In genomic region chr6:137871299-137871698, GRCh38 we compare ENCODE assay signal across 11 cellular contexts. TPM values are rescaled to one million over a fixed set of nuclear protein-coding genes. Genes with fewer than 3 reads are reported as not detected.
DNase-seq lines count a peak whose midpoint lies in the region; ATAC-seq and TF ChIP-seq lines count a peak whose summit lies in the region.
"Had no signal": no experiment of that assay in that cellular context is flagged by ENCODE, and none has a peak within 500 bp of the region (broad histone marks: within the 10 kb centered on the region; RNA-seq: fewer than 3 reads in every experiment).

No MANE protein-coding gene starts in this region.

- TF ChIP-seq CTCF in OCI-LY1 (IDR thresholded peaks at IDR 0.05; ENCODE audit: low read length) (no peak), osteoblast (IDR thresholded peaks at IDR 0.05; ENCODE audit: extremely low read depth, low read depth, low read length) (no peak)

- H2AFZ ChIP-seq in OCI-LY1 (ENCODE audit: low read length), result no peak overlapping the region
- no peak overlapping the region for H2AFZ ChIP-seq in osteoblast (ENCODE audit: low read length)

- H3K36me3 Mint-ChIP-seq in CD4-positive, alpha-beta memory T cell, result peaks cover 52 to 94% of the 10 kb centered on the region in 2 donors

- H3K4me3 ChIP-seq in CD4-positive, alpha-beta memory T cell (ENCODE audit: low read length in 2 of 2), result peak overlapping the region; percentile 71 to 93
- peak overlapping the region; percentile 2 for H3K4me3 ChIP-seq in OCI-LY1 (ENCODE audit: low read depth, low read length, poor library complexity, severe bottlenecking)
- H3K4me3 ChIP-seq in duodenal mucosa (ENCODE audit: low read depth in 1 of 2, low read length in 2 of 2), result peak overlapping the region; percentile 62 to 96
- H3K4me3 ChIP-seq in osteoblast (ENCODE audit: insufficient read depth, low read length), result peak overlapping the region; percentile 81
- H3K4me3 ChIP-seq: lung had no signal

- no peaks in the 10 kb centered on the region for H4K20me1 ChIP-seq in OCI-LY1 (ENCODE audit: insufficient read depth, low read length)
- peaks cover 3% of the 10 kb centered on the region for H4K20me1 ChIP-seq in osteoblast (ENCODE audit: insufficient read depth, low read length)

- peak in 4 of 5 donors; percentile 46 to 55 (median 50) for DNase-seq in CD4-positive, alpha-beta memory T cell
- DNase-seq in osteoblast (ENCODE audit: insufficient read length, low spot score, missing footprints) (no peak), activated gamma-delta T cell (lab: John Stamatoyannopoulos, UW) (no peak), NCI-H1436 (lab: John Stamatoyannopoulos, UW) (no peak), CD1c-positive myeloid dendritic cell (ENCODE audit: extremely low spot score) (no peak)
- DNase-seq: activated CD8-positive, alpha-beta memory T cell treated with anti-CD3 and anti-CD28 coated beads, Interleukin-2, amount 50 U/mL, for 48 hours; NCI-H1048 had no signal

- H3K9me3 ChIP-seq in CD4-positive, alpha-beta memory T cell (ENCODE audit: control insufficient read depth in 1 of 2, low read length in 2 of 2), result no peaks in the 10 kb centered on the region
- H3K9me3 ChIP-seq in OCI-LY1 (ENCODE audit: low read length) (no peaks in the 10 kb centered on the region), duodenal mucosa (ENCODE audit: control insufficient read depth in 1 of 2, low read length in 2 of 2) (no peaks in the 10 kb centered on the region), osteoblast (ENCODE audit: low read depth, low read length) (no peaks in the 10 kb centered on the region)

- intact Hi-C loops in CD4-positive, alpha-beta memory T cell (cut with micrococcal nuclease), result loop anchor here (1.0 to 2.0 kb wide), 3 partner anchors 34 to 238 kb away; no protein-coding TSS in a partner anchor

- CTCF ChIA-PET in CD4-positive, alpha-beta memory T cell (lab: Charles Lee; ENCODE audit: partially characterized antibody), result interaction anchor here (0.7 to 8.1 kb wide), 17 partner anchors 11 to 235 kb away, joined by 3 to 97 read pairs (median 6); no protein-coding TSS in a partner anchor

- H3K27me3 Mint-ChIP-seq in CD4-positive, alpha-beta memory T cell, result peaks cover 0 to 3% of the 10 kb centered on the region in 2 donors

- no peak for ATAC-seq in GM18505 (IDR thresholded peaks at IDR 0.05; ENCODE audit: unreplicated experiment)

- H3K4me1 Mint-ChIP-seq in CD4-positive, alpha-beta memory T cell, result peaks cover 44 to 94% (median 61%) of the 10 kb centered on the region in 4 donors

- H3K27ac Mint-ChIP-seq in CD4-positive, alpha-beta memory T cell, result peak overlapping the region; percentile 93 to 99 (median 99)

- H3K9me3 Mint-ChIP-seq in CD4-positive, alpha-beta memory T cell, result peaks cover 0 to 5% (median 0%) of the 10 kb centered on the region in 8 donors

- no peaks in the 10 kb centered on the region for H3K9me2 ChIP-seq in OCI-LY1 (ENCODE audit: low read depth, low read length)

- H3K4me2 ChIP-seq in OCI-LY1 (ENCODE audit: low read length) (peak overlapping the region; percentile 33; the same call in 1 of the 2 replicates), osteoblast (ENCODE audit: insufficient read depth, low read length) (peak overlapping the region; percentile 92)

- H3K36me3 ChIP-seq in CD4-positive, alpha-beta memory T cell (ENCODE audit: insufficient read depth, low read length), result peaks cover 41% of the 10 kb centered on the region
- peaks cover 24% of the 10 kb centered on the region for H3K36me3 ChIP-seq in OCI-LY1 (ENCODE audit: insufficient read depth, low read length)
- H3K36me3 ChIP-seq in duodenal mucosa (ENCODE audit: control insufficient read depth in 1 of 2, insufficient read depth in 2 of 2, low read length in 2 of 2), result peaks cover 19 to 24% of the 10 kb centered on the region in 2 donors
- peaks cover 36% of the 10 kb centered on the region for H3K36me3 ChIP-seq in osteoblast (ENCODE audit: insufficient read depth, low read length)

- no peak for TF ChIP-seq POLR2A in GM18505 (IDR thresholded peaks at IDR 0.05; ENCODE audit: borderline replicate concordance, extremely low read depth, insufficient read depth, insufficient read length)

- H3F3A ChIP-seq in OCI-LY1 (ENCODE audit: insufficient read depth, low read length), result no peaks in the 10 kb centered on the region

- peak overlapping the region; percentile 88 to 100 (median 96) for H3K4me3 Mint-ChIP-seq in CD4-positive, alpha-beta memory T cell

- H3K4me1 ChIP-seq in CD4-positive, alpha-beta memory T cell (ENCODE audit: insufficient read depth, low read length), result peaks cover 63% of the 10 kb centered on the region
- H3K4me1 ChIP-seq in OCI-LY1 (ENCODE audit: insufficient read depth, low read length, severe bottlenecking) (peaks cover 64% of the 10 kb centered on the region), duodenal mucosa (ENCODE audit: control insufficient read depth in 1 of 2, insufficient read depth in 2 of 2, low read length in 2 of 2) (peaks cover 53% of the 10 kb centered on the region in 2 donors), osteoblast (ENCODE audit: insufficient read depth, low read length) (peaks cover 67% of the 10 kb centered on the region)

- no peak overlapping the region for H3K9ac ChIP-seq in OCI-LY1 (ENCODE audit: low read length)
- H3K9ac ChIP-seq in duodenal mucosa (ENCODE audit: low read depth in 1 of 2, low read length in 2 of 2), result peak overlapping the region in 1 of 2 donors; percentile 54

- POLR2A ChIA-PET in CD4-positive, alpha-beta memory T cell (lab: Charles Lee; ENCODE audit: partially characterized antibody), result interaction anchor here (0.7 to 9.3 kb wide), 11 partner anchors 12 to 161 kb away, joined by 3 to 134 read pairs (median 16); no protein-coding TSS in a partner anchor

- H3K27ac ChIP-seq in CD4-positive, alpha-beta memory T cell (ENCODE audit: low read depth, low read length), result peak overlapping the region; percentile 99
- H3K27ac ChIP-seq in OCI-LY1 (ENCODE audit: low read depth, low read length, poor library complexity, severe bottlenecking) (no peak overlapping the region), duodenal mucosa (ENCODE audit: low read depth, low read length) (no peak overlapping the region), osteoblast (ENCODE audit: low read depth, low read length) (peak overlapping the region; percentile 29)

- no peaks in the 10 kb centered on the region for H3K27me3 ChIP-seq in CD4-positive, alpha-beta memory T cell (ENCODE audit: insufficient read depth, low read length)
- H3K27me3 ChIP-seq in OCI-LY1 (ENCODE audit: insufficient read depth, low read length) (no peaks in the 10 kb centered on the region), duodenal mucosa (ENCODE audit: control insufficient read depth in 1 of 2, insufficient read depth in 2 of 2, low read length in 2 of 2) (no peaks in the 10 kb centered on the region), osteoblast (ENCODE audit: insufficient read depth, low read length) (no peaks in the 10 kb centered on the region)

- H3K79me2 ChIP-seq in OCI-LY1 (ENCODE audit: insufficient read depth, low read length) (no peaks in the 10 kb centered on the region), osteoblast (ENCODE audit: insufficient read depth, low read length) (peaks cover 89% of the 10 kb centered on the region)

RNA-seq across cellular contexts. Expression of gene TNFAIP3, which starts 4.2 kb away (rescaled TPM):
- total RNA-seq in CD4-positive, alpha-beta memory T cell, result 100 to 1,000 TPM; 145 to 165 TPM
- 100 to 1,000 TPM; 112 to 318 TPM for polyA plus RNA-seq in CD4-positive, alpha-beta memory T cell
- total RNA-seq in osteoblast, result 8.5 and 10.5 TPM in 2 replicates

Comparison
In these comparisons a context has a peak if more than half of its experiments do, and no peak if none do; other contexts are left out.
1. DNase-seq: peak in CD4-positive, alpha-beta memory T cell (4 of 5); none in osteoblast (single experiment), activated gamma-delta T cell (single experiment), NCI-H1436 (single experiment) and CD1c-positive myeloid dendritic cell (single experiment).
2. H3K27ac ChIP-seq: peak in CD4-positive, alpha-beta memory T cell (single experiment) and osteoblast (single experiment); none in OCI-LY1 (single experiment) and duodenal mucosa (single experiment).
3. H3K4me3 ChIP-seq: peak in every context shown above with its lines; median percentile 82 in CD4-positive, alpha-beta memory T cell; 81 in osteoblast; 79 in duodenal mucosa; 2 in OCI-LY1.
4. RNA of gene TNFAIP3, which starts 4.2 kb away (total RNA-seq): 145 to 165 TPM in CD4-positive, alpha-beta memory T cell; 8.5 to 10.5 TPM in osteoblast; every median in the first group is over 10 times any median in the second.